In genomic region chr2:68417931-68418330, GRCh38 we compare ENCODE assay signal across 19 cellular contexts. TPM values are rescaled to one million over a fixed set of nuclear protein-coding genes. Genes with fewer than 3 reads are reported as not detected.
DNase-seq lines count a peak whose midpoint lies in the region; FAIRE-seq and TF ChIP-seq lines count a peak whose summit lies in the region.
"Had no signal": no experiment of that assay in that cellular context is flagged by ENCODE, and none has a peak within 500 bp of the region (broad histone marks: within the 10 kb centered on the region; RNA-seq: fewer than 3 reads in every experiment).

No MANE protein-coding gene starts in this region.

- TF ChIP-seq POLR2A in esophagus muscularis mucosa (IDR thresholded peaks at IDR 0.05; ENCODE audit: low read depth) (no peak), testis (IDR thresholded peaks at IDR 0.05) (no peak)

- H3K36me3 ChIP-seq in OCI-LY1 (ENCODE audit: insufficient read depth, low read length) (no peaks in the 10 kb centered on the region), esophagus muscularis mucosa (no peaks in the 10 kb centered on the region), GM23248 (ENCODE audit: low read depth) (no peaks in the 10 kb centered on the region), testis (ENCODE audit: low read depth, missing control alignments) (no peaks in the 10 kb centered on the region)

- TF ChIP-seq CTCF in CD14-positive monocyte (IDR thresholded peaks at IDR 0.05) (no peak), OCI-LY1 (IDR thresholded peaks at IDR 0.05; ENCODE audit: low read length) (no peak), esophagus muscularis mucosa (IDR thresholded peaks at IDR 0.05) (no peak), testis (IDR thresholded peaks at IDR 0.05) (no peak)

- peaks cover 20% of the 10 kb centered on the region for H3K4me1 ChIP-seq in OCI-LY1 (ENCODE audit: insufficient read depth, low read length, severe bottlenecking)
- no peaks in the 10 kb centered on the region for H3K4me1 ChIP-seq in esophagus muscularis mucosa
- no peaks in the 10 kb centered on the region for H3K4me1 ChIP-seq in GM23248 (ENCODE audit: insufficient read depth)
- H3K4me1 ChIP-seq in testis = no peaks in the 10 kb centered on the region

- H3K27me3 ChIP-seq in OCI-LY1 (ENCODE audit: insufficient read depth, low read length) (no peaks in the 10 kb centered on the region), esophagus muscularis mucosa (peaks cover 0 to 4% (median 0%) of the 10 kb centered on the region in 4 donors), GM23248 (replicated peaks; ENCODE audit: insufficient read depth) (peaks cover 28% of the 10 kb centered on the region), testis (no peaks in the 10 kb centered on the region)

- H3K9me3 ChIP-seq in OCI-LY1 (ENCODE audit: low read length) = 0 out of 2 replicates have a peak, but pooled peaks cover 3% of the 10 kb centered on the region
- H3K9me3 ChIP-seq in esophagus muscularis mucosa = no peaks in the 10 kb centered on the region
- no peaks in the 10 kb centered on the region for H3K9me3 ChIP-seq in GM23248 (ENCODE audit: low read depth)
- no peaks in the 10 kb centered on the region for H3K9me3 ChIP-seq in testis

- H3K4me2 ChIP-seq in OCI-LY1 (ENCODE audit: low read length) (no peak overlapping the region), GM23248 (ENCODE audit: unreplicated experiment) (no peak overlapping the region)

- intact Hi-C loops in CD14-positive monocyte (cut with micrococcal nuclease) = no loop called here
- intact Hi-C loops in esophagus muscularis mucosa (cut with DNase I) = no loop called here
- intact Hi-C loops in testis (cut with DNase I; ENCODE audit: low total_unique reads) = no loop called here

- no peaks in the 10 kb centered on the region for H3K79me2 ChIP-seq in OCI-LY1 (ENCODE audit: insufficient read depth, low read length)
- no peaks in the 10 kb centered on the region for H3K79me2 ChIP-seq in GM23248 (ENCODE audit: insufficient read depth)

- H3K27ac Mint-ChIP-seq in CD14-positive monocyte = peak overlapping the region in 5 of 7 donors; percentile 8 to 85 (median 57)
- H3K27ac Mint-ChIP-seq in activated naive CD4-positive, alpha-beta T cell treated with anti-CD3 and anti-CD28 coated beads, Interleukin-2, amount 10 ng/mL, durations not matched to agents 7 days and 5 days = no peak overlapping the region
- H3K27ac Mint-ChIP-seq: activated CD4-positive, alpha-beta T cell treated with anti-CD3 and anti-CD28 coated beads, Interleukin-2, amount 10 ng/mL, durations not matched to agents 7 days and 5 days had no signal

- FAIRE-seq in GM19239 (lab: Jason Lieb, UNC) = peak; percentile 78
- FAIRE-seq: endothelial cell of umbilical vein had no signal

- H3K9me2 ChIP-seq in OCI-LY1 (ENCODE audit: low read depth, low read length) = no peaks in the 10 kb centered on the region
- no peaks in the 10 kb centered on the region for H3K9me2 ChIP-seq in GM23248 (ENCODE audit: insufficient read depth)

- H3K9me3 Mint-ChIP-seq in CD14-positive monocyte = peaks cover 0 to 3% (median 0%) of the 10 kb centered on the region in 7 donors
- no peaks in the 10 kb centered on the region for H3K9me3 Mint-ChIP-seq in activated naive CD4-positive, alpha-beta T cell treated with anti-CD3 and anti-CD28 coated beads, Interleukin-2, amount 10 ng/mL, durations not matched to agents 7 days and 5 days
- H3K9me3 Mint-ChIP-seq: activated CD4-positive, alpha-beta T cell treated with anti-CD3 and anti-CD28 coated beads, Interleukin-2, amount 10 ng/mL, durations not matched to agents 7 days and 5 days; activated T-cell treated with anti-CD3 and anti-CD28 coated beads, Interleukin-2, amount 50 U/mL, for 4 hours had no signal

- no peak for TF ChIP-seq EP300 in esophagus muscularis mucosa (IDR thresholded peaks at IDR 0.05)

- H3K4me3 ChIP-seq in OCI-LY1 (ENCODE audit: low read depth, low read length, poor library complexity, severe bottlenecking) = no peak overlapping the region
- no peak overlapping the region for H3K4me3 ChIP-seq in esophagus muscularis mucosa
- H3K4me3 ChIP-seq in GM23248 = no peak overlapping the region
- no peak overlapping the region for H3K4me3 ChIP-seq in testis

- H2AFZ ChIP-seq in OCI-LY1 (ENCODE audit: low read length) (peak overlapping the region; percentile 81; the same call in 1 of the 2 replicates), GM23248 (no peak overlapping the region)

- no peak for DNase-seq in CD14-positive monocyte (ENCODE audit: low spot score)
- no peak for DNase-seq in GM19239 (ENCODE audit: insufficient read length, low spot score)
- peak; percentile 7 for DNase-seq in esophagus muscularis mucosa (ENCODE audit: extremely low spot score)
- DNase-seq in T-helper 9 cell = no peak
- no peak for DNase-seq in activated naive CD4-positive, alpha-beta T cell treated with anti-CD3 and anti-CD28 coated beads, Interleukin-2, amount 10 ng/mL, durations not matched to agents 7 days and 5 days
- DNase-seq in GM23248 = no peak
- no peak for DNase-seq in testis
- DNase-seq: activated CD4-positive, alpha-beta T cell treated with anti-CD3 and anti-CD28 coated beads, Interleukin-2, amount 10 ng/mL, durations not matched to agents 7 days and 5 days; activated T-cell treated with anti-CD3 and anti-CD28 coated beads, Interleukin-2, amount 50 U/mL, for 4 hours; amniotic stem cell; DMS153; mesenchymal stem cell; NCI-H2029 treated with DMSO at 0.1 percent for 48 hours; NCI-H526; stimulated activated CD4-positive, alpha-beta T cell treated with anti-CD3 and anti-CD28 coated beads, Interleukin-4, amount 100 ng/mL, for 24 hours; T1000 had no signal

- H3K27ac ChIP-seq in OCI-LY1 (ENCODE audit: low read depth, low read length, poor library complexity, severe bottlenecking) (peak overlapping the region; percentile 41), esophagus muscularis mucosa (replicated peaks in 1 of 4) (no peak overlapping the region), GM23248 (no peak overlapping the region), testis (no peak overlapping the region)
- H3K27ac ChIP-seq: RWPE1 had no signal

- H3F3A ChIP-seq in OCI-LY1 (ENCODE audit: insufficient read depth, low read length) = no peaks in the 10 kb centered on the region
- no peaks in the 10 kb centered on the region for H3F3A ChIP-seq in GM23248 (ENCODE audit: insufficient read depth)

- H3K4me3 Mint-ChIP-seq in CD14-positive monocyte = no peak overlapping the region
- no peak overlapping the region for H3K4me3 Mint-ChIP-seq in activated naive CD4-positive, alpha-beta T cell treated with anti-CD3 and anti-CD28 coated beads, Interleukin-2, amount 10 ng/mL, durations not matched to agents 7 days and 5 days
- H3K4me3 Mint-ChIP-seq: activated CD4-positive, alpha-beta T cell treated with anti-CD3 and anti-CD28 coated beads, Interleukin-2, amount 10 ng/mL, durations not matched to agents 7 days and 5 days; activated T-cell treated with anti-CD3 and anti-CD28 coated beads, Interleukin-2, amount 50 U/mL, for 4 hours had no signal

- 76% methylated on average over 1 of the region's 1 CpG for WGBS in esophagus muscularis mucosa
- WGBS in GM23248 (ENCODE audit: low coverage in 1 of 2, low lambda C conversion rate in 2 of 2, missing lambda C conversion rate in 2 of 2), 2 experiments = 72 to 73% methylated on average over 1 of the region's 1 CpG
- 38 to 56% methylated on average over 1 of the region's 1 CpG for WGBS in testis, 2 donors

- H4K20me1 ChIP-seq in OCI-LY1 (ENCODE audit: insufficient read depth, low read length) (no peaks in the 10 kb centered on the region), GM23248 (ENCODE audit: insufficient read depth) (no peaks in the 10 kb centered on the region)

- H3K27me3 Mint-ChIP-seq in CD14-positive monocyte (ENCODE audit: low read depth in 3 of 3) = peaks cover 0 to 2% (median 0%) of the 10 kb centered on the region in 3 donors
- H3K27me3 Mint-ChIP-seq in activated naive CD4-positive, alpha-beta T cell treated with anti-CD3 and anti-CD28 coated beads, Interleukin-2, amount 10 ng/mL, durations not matched to agents 7 days and 5 days = peaks cover 21% of the 10 kb centered on the region

- in situ Hi-C loops in GM23248 (cut with MboI) = no loop called here

- H3K9ac ChIP-seq in OCI-LY1 (ENCODE audit: low read length) (no peak overlapping the region), GM23248 (no peak overlapping the region)

- H3K36me3 Mint-ChIP-seq in CD14-positive monocyte = peaks cover 0 to 3% of the 10 kb centered on the region in 2 donors
- no peaks in the 10 kb centered on the region for H3K36me3 Mint-ChIP-seq in activated naive CD4-positive, alpha-beta T cell treated with anti-CD3 and anti-CD28 coated beads, Interleukin-2, amount 10 ng/mL, durations not matched to agents 7 days and 5 days

- peaks cover 49% of the 10 kb centered on the region for H3K4me1 Mint-ChIP-seq in CD14-positive monocyte
- H3K4me1 Mint-ChIP-seq in activated naive CD4-positive, alpha-beta T cell treated with anti-CD3 and anti-CD28 coated beads, Interleukin-2, amount 10 ng/mL, durations not matched to agents 7 days and 5 days = peaks cover 3% of the 10 kb centered on the region

- CTCF ChIA-PET in activated naive CD4-positive, alpha-beta T cell treated with anti-CD3 and anti-CD28 coated beads, Interleukin-2, amount 10 ng/mL, durations not matched to agents 7 days and 5 days (lab: Charles Lee) = interaction anchor here (2.0 kb wide), 1 partner anchor 24 kb away, joined by 7 read pairs; no protein-coding TSS in a partner anchor

RNA-seq across cellular contexts. Expression of gene FBXO48, which starts 49.2 kb away (rescaled TPM):
- under 1 TPM; 0.08 to 0.31 TPM for polyA plus RNA-seq in CD14-positive monocyte
- total RNA-seq in esophagus muscularis mucosa = under 1 TPM; 0.33 to 0.83 (median 0.59) TPM
- 0.38 and 0.65 TPM in 2 replicates for total RNA-seq in GM23248 (2014; rRNA removed; shearing (Covaris generic))
- 0.67 and 1.0 TPM in 2 replicates for polyA plus RNA-seq in GM23248 (2016; fragmentation: Nextera tagmentation; extraction: Ambion mirVana)
- total RNA-seq in testis = 1 to 10 TPM; 1.2 to 2.4 TPM
- 1.7 TPM for polyA plus RNA-seq in testis (ENCODE audit: insufficient read depth, low read depth, low replicate concordance)

RNA-seq across cellular contexts. Expression of gene APLF, which starts 49.5 kb away (rescaled TPM):
- polyA plus RNA-seq in CD14-positive monocyte = 1 to 10 TPM; 1.2 to 1.8 TPM
- total RNA-seq in esophagus muscularis mucosa = 10 to 100 TPM in 3 of 4 donors, 1 to 10 TPM in 1; 7.6 to 12.1 (median 10.9) TPM
- total RNA-seq in GM23248 (2014; rRNA removed; shearing (Covaris generic)) = 4.0 and 5.1 TPM in 2 replicates
- polyA plus RNA-seq in GM23248 (2016; fragmentation: Nextera tagmentation; extraction: Ambion mirVana) = 3.2 and 3.6 TPM in 2 replicates
- total RNA-seq in testis = 10 to 100 TPM; 14.7 to 21.7 TPM
- polyA plus RNA-seq in testis (ENCODE audit: insufficient read depth, low read depth, low replicate concordance) = 6.6 TPM

RNA-seq across cellular contexts. Expression of gene PLEK, which starts 52.8 kb away (rescaled TPM):
- 100 to 1,000 TPM; 351 to 403 TPM for polyA plus RNA-seq in CD14-positive monocyte
- total RNA-seq in esophagus muscularis mucosa = 10 to 100 TPM in 1 of 4 donors, 1 to 10 TPM in 3; 3.1 to 23.4 (median 6.0) TPM
- not detected in 2 replicates for total RNA-seq in GM23248 (2014; rRNA removed; shearing (Covaris generic))
- 0.15 and 0.39 TPM in 2 replicates for polyA plus RNA-seq in GM23248 (2016; fragmentation: Nextera tagmentation; extraction: Ambion mirVana)
- 1 to 10 TPM; 1.7 to 2.4 TPM for total RNA-seq in testis
- 9.2 TPM for polyA plus RNA-seq in testis (ENCODE audit: insufficient read depth, low read depth, low replicate concordance)
